ENCODE assay signal across 10 cellular contexts in the genomic region with DNA sequence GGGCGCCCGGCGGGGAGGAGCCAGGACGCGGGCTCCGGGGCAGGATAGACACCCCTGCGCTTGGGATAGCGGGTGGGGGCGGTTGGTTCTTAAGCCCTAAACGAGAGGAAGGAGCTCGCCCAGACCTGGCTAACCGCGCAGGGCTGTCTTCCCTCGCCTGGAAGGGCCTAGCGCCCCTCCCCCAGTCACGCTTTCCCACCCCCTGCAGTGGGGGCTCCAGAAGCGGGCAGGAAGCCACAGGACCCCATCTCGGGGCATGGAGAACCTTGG. TPM values are rescaled to one million over a fixed set of nuclear protein-coding genes. Genes with fewer than 3 reads are reported as not detected.
DNase-seq lines count a peak whose midpoint lies in the region; ATAC-seq, FAIRE-seq and TF ChIP-seq lines count a peak whose summit lies in the region.
"Had no signal": no experiment of that assay in that cellular context is flagged by ENCODE, and none has a peak within 500 bp of the region (broad histone marks: within the 10 kb centered on the region; RNA-seq: fewer than 3 reads in every experiment).

No MANE protein-coding gene starts in this region.

- H3K4me3 ChIP-seq in mammary epithelial cell (replicated peaks in 1 of 3; ENCODE audit: insufficient read depth in 1 of 3, low read depth in 2 of 3, low read length in 3 of 3) (peak overlapping the region; percentile 21 to 54 (median 32)), kidney (ENCODE audit: low read length in 2 of 2) (no peak overlapping the region), suprapubic skin (peak overlapping the region; percentile 38), ovary (no peak overlapping the region)

- H3K27me3 ChIP-seq in mammary epithelial cell (ENCODE audit: insufficient read depth, low read length): peaks cover 31% of the 10 kb centered on the region
- peaks cover 98% of the 10 kb centered on the region for H3K27me3 ChIP-seq in suprapubic skin
- H3K27me3 ChIP-seq in ovary: peaks cover 5% of the 10 kb centered on the region

- no peak for TF ChIP-seq POLR2A in suprapubic skin (IDR thresholded peaks at IDR 0.05)
- no peak for TF ChIP-seq POLR2A in ovary (IDR thresholded peaks at IDR 0.05)

- ATAC-seq in HG02938 (IDR thresholded peaks at IDR 0.05; ENCODE audit: unreplicated experiment): peak; percentile 4

- intact Hi-C loops in mammary epithelial cell (cut with micrococcal nuclease): loop anchor here (2.0 to 10.0 kb wide), 3 partner anchors 959 to 1139 kb away; a partner anchor contains a TSS
- intact Hi-C loops in kidney (cut with DNase I): no loop called here
- intact Hi-C loops in ovary (cut with DNase I): no loop called here

- in situ Hi-C loops in mammary epithelial cell (cut with MboI; ENCODE audit: low sequenced_read_pairs in 2 of 2): loop anchor here (10.0 to 25.0 kb wide), 4 partner anchors 657 to 1009 kb away; a partner anchor contains a TSS

- WGBS in mammary epithelial cell (ENCODE audit: low coverage, missing lambda C conversion rate): no CpG with 5 or more reads among the region's 18 CpGs
- no CpG with 5 or more reads among the region's 18 CpGs for WGBS in suprapubic skin
- 1 to 3% (median 1%) methylated on average over 14 to 18 of the region's 18 CpGs for WGBS in ovary, 3 donors

- peak overlapping the region; percentile 94 for H3K4me2 ChIP-seq in mammary epithelial cell (ENCODE audit: insufficient read depth, low read depth, low read length)

- H3K9me3 ChIP-seq in mammary epithelial cell (replicated peaks; ENCODE audit: insufficient read depth, low read length) (no peaks in the 10 kb centered on the region), kidney (ENCODE audit: control insufficient read depth in 1 of 2, low read length in 2 of 2) (no peaks in the 10 kb centered on the region), suprapubic skin (no peaks in the 10 kb centered on the region), ovary (no peaks in the 10 kb centered on the region)

- no peaks in the 10 kb centered on the region for H4K20me1 ChIP-seq in mammary epithelial cell (ENCODE audit: insufficient read depth, low read length)

- H3K79me2 ChIP-seq in mammary epithelial cell (ENCODE audit: insufficient read depth, low read length): no peaks in the 10 kb centered on the region

- DNase-seq in mammary epithelial cell: no peak
- peak; percentile 74 for DNase-seq in kidney
- no peak for DNase-seq in suprapubic skin (ENCODE audit: low spot score in 2 of 2)
- DNase-seq in ovary: no peak
- no peak for DNase-seq in NCI-H1417 treated with DMSO at 0.1 percent for 48 hours (lab: John Stamatoyannopoulos, UW)
- no peak for DNase-seq in NK-92 (lab: John Stamatoyannopoulos, UW; ENCODE audit: unreplicated experiment)
- DNase-seq: activated T-cell treated with anti-CD3 and anti-CD28 coated beads, Interleukin-2, amount 50 U/mL, for 4 hours; NCI-H510A treated with DMSO at 0.1 percent for 48 hours had no signal

- FAIRE-seq in kidney (lab: Jason Lieb, UNC): no peak

- TF ChIP-seq CTCF in mammary epithelial cell (conservative IDR thresholded peaks at IDR 0.05 in 1 of 2, IDR thresholded peaks at IDR 0.05 in 1 of 2; ENCODE audit: extremely low read depth in 1 of 2, insufficient read depth in 1 of 2, low read depth in 1 of 2, low read length in 2 of 2): no peak
- TF ChIP-seq CTCF in kidney (IDR thresholded peaks at IDR 0.05; ENCODE audit: borderline replicate concordance, extremely low read depth, insufficient read depth): no peak
- no peak for TF ChIP-seq CTCF in suprapubic skin (IDR thresholded peaks at IDR 0.05)
- TF ChIP-seq CTCF in ovary (IDR thresholded peaks at IDR 0.05): no peak

- CTCF ChIA-PET in mammary epithelial cell (lab: Charles Lee; ENCODE audit: low non-redundant PET): interaction anchor here (0.6 kb wide), 1 partner anchor 16 kb away, joined by 3 read pairs; no protein-coding TSS in a partner anchor

- dilution Hi-C loops in mammary epithelial cell (cut with HindIII; ENCODE audit: low sequenced_read_pairs): no loop called here

- no peaks in the 10 kb centered on the region for H3K36me3 ChIP-seq in mammary epithelial cell (ENCODE audit: insufficient read depth, low read length)
- H3K36me3 ChIP-seq in kidney (ENCODE audit: control insufficient read depth in 1 of 2, insufficient read depth in 2 of 2, low read length in 2 of 2): no peaks in the 10 kb centered on the region
- H3K36me3 ChIP-seq in suprapubic skin: no peaks in the 10 kb centered on the region
- H3K36me3 ChIP-seq in ovary: no peaks in the 10 kb centered on the region

- no peak overlapping the region for H3K9ac ChIP-seq in mammary epithelial cell (ENCODE audit: insufficient read depth, low read length)
- no peak overlapping the region for H3K9ac ChIP-seq in kidney (ENCODE audit: low read length in 2 of 2)

- H3K27ac ChIP-seq in mammary epithelial cell (ENCODE audit: insufficient read depth, low read depth, low read length): no peak overlapping the region
- H3K27ac ChIP-seq in kidney (ENCODE audit: low read depth in 2 of 2, low read length in 2 of 2): no peak overlapping the region
- H3K27ac ChIP-seq in suprapubic skin: no peak overlapping the region
- no peak overlapping the region for H3K27ac ChIP-seq in ovary

- peaks cover 18% of the 10 kb centered on the region for H3K4me1 ChIP-seq in mammary epithelial cell (ENCODE audit: insufficient read depth, low read length)
- peaks cover 0 to 15% of the 10 kb centered on the region in 2 donors for H3K4me1 ChIP-seq in kidney (ENCODE audit: control insufficient read depth in 1 of 2, insufficient read depth in 1 of 2, low read depth in 1 of 2, low read length in 2 of 2)
- peaks cover 63% of the 10 kb centered on the region for H3K4me1 ChIP-seq in suprapubic skin
- H3K4me1 ChIP-seq in ovary (ENCODE audit: insufficient read depth): peaks cover 5% of the 10 kb centered on the region

- TF ChIP-seq EP300 in suprapubic skin (IDR thresholded peaks at IDR 0.05) (no peak), ovary (IDR thresholded peaks at IDR 0.05) (no peak)

- BruUV-seq in mammary epithelial cell (replicated peaks; lab: Mats Ljungman, UMichigan): no TSS peak

- peak overlapping the region; percentile 91 for H2AFZ ChIP-seq in mammary epithelial cell (ENCODE audit: low read depth, low read length)

RNA-seq across cellular contexts. Expression of a gene that starts 6.5 kb away (rescaled TPM):
- total RNA-seq in mammary epithelial cell (not detected), kidney (15.2 TPM), suprapubic skin (under 1 TPM in 2 of 4 donors, not detected in 2; 0.21 to 0.68 TPM), ovary (under 1 TPM in 2 of 7 donors, not detected in 5; 0.33 to 0.48 TPM)
- polyA plus RNA-seq in mammary epithelial cell (not detected), kidney (ENCODE audit: insufficient read depth, low read depth, low replicate concordance) (2.0 TPM), ovary (not detected)
- polyA minus RNA-seq in mammary epithelial cell: not detected
- total RNA-seq: LHCN-M2 had no signal

Comparison
In these comparisons a context has a peak if more than half of its experiments do, and no peak if none do; other contexts are left out.
1. H3K4me3 ChIP-seq: peak in mammary epithelial cell (3 of 3) and suprapubic skin (single experiment); none in kidney (0 of 2) and ovary (single experiment).